8 cellular contexts compared by ENCODE assay signal in the genomic region with DNA sequence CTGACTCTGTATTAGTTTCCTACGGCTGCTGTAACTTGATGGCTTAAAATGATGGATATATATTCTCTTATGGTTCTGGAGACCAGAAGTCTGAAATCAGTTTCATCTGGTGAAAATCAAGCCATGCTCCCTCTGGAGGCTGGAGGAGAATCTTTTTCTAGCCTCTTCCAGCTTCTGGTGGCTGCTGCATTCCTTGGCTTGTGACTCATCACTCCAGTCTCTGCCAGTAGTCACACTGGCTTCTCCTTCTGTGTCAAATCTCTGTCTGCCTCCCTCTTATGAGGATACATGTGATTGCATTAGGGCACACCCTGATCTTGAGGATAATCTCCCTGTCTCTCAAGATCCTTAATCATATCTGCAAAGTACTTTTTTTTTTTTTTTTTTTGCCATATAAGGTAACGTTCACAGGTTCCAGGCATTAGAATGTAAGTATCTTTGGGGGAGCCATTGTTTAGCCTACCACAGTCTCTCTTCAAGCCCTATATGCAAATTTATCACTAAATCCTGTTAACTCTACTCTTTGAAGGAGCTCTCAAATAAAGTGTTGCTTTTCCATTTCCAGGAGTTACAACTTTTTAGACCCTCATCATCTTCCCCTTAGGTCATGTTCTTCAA. TPM values are rescaled to one million over a fixed set of nuclear protein-coding genes. Genes with fewer than 3 reads are reported as not detected.
DNase-seq lines count a peak whose midpoint lies in the region; ATAC-seq, FAIRE-seq and TF ChIP-seq lines count a peak whose summit lies in the region.
"Had no signal": no experiment of that assay in that cellular context is flagged by ENCODE, and none has a peak within 500 bp of the region (broad histone marks: within the 10 kb centered on the region; RNA-seq: fewer than 3 reads in every experiment).

No MANE protein-coding gene starts in this region.

- H3K4me1 ChIP-seq in HCT116 (ENCODE audit: control insufficient read depth in 1 of 2, insufficient read depth in 2 of 2, low read length in 2 of 2) (peaks cover 5 to 13% of the 10 kb centered on the region in 2 experiments), PC-9 (replicated peaks; ENCODE audit: insufficient read depth) (peaks cover 22% of the 10 kb centered on the region), fibroblast of lung (ENCODE audit: control insufficient read depth, extremely low read depth, insufficient read depth, low read length) (peaks cover 3% of the 10 kb centered on the region), small intestine (ENCODE audit: control insufficient read depth in 2 of 2, insufficient read depth in 1 of 2, low read depth in 1 of 2, low read length in 1 of 2) (peaks cover 0 to 2% of the 10 kb centered on the region in 2 donors), transverse colon (no peaks in the 10 kb centered on the region)
- H3K4me1 ChIP-seq: body of pancreas had no signal

- no peaks in the 10 kb centered on the region for H3K27me3 Mint-ChIP-seq in activated T-helper 1 cell treated with anti-CD3 and anti-CD28 coated beads, Interleukin-12 subunit alpha, Interleukin-12 subunit beta, Interleukin-2, Interleukin-4 antibody, amounts not matched to agents 30 ng/mL and 10 ng/mL and 1 ng/mL, durations not matched to agents 14 hours and 24 hours and 36 hours (ENCODE audit: insufficient read depth)

- WGBS in small intestine, 3 donors, result 90 to 95% (median 92%) methylated on average over 2 of the region's 2 CpGs
- WGBS in transverse colon (ENCODE audit: low coverage in 1 of 2), 2 donors, result 78 to 90% methylated on average over 2 of the region's 2 CpGs

- H3K4me1 Mint-ChIP-seq in activated T-helper 1 cell treated with anti-CD3 and anti-CD28 coated beads, Interleukin-12 subunit alpha, Interleukin-12 subunit beta, Interleukin-2, Interleukin-4 antibody, amounts not matched to agents 30 ng/mL and 10 ng/mL and 1 ng/mL, durations not matched to agents 14 hours and 24 hours and 36 hours (ENCODE audit: low read depth), result no peaks in the 10 kb centered on the region

- H4K20me1 ChIP-seq in HCT116 (ENCODE audit: insufficient read depth), result no peaks in the 10 kb centered on the region
- no peaks in the 10 kb centered on the region for H4K20me1 ChIP-seq in PC-9 (ENCODE audit: insufficient read depth)
- no peaks in the 10 kb centered on the region for H4K20me1 ChIP-seq in fibroblast of lung (ENCODE audit: control insufficient read depth, extremely low read depth, insufficient read depth, low read length)

- H3K36me3 Mint-ChIP-seq in activated T-helper 1 cell treated with anti-CD3 and anti-CD28 coated beads, Interleukin-12 subunit alpha, Interleukin-12 subunit beta, Interleukin-2, Interleukin-4 antibody, amounts not matched to agents 30 ng/mL and 10 ng/mL and 1 ng/mL, durations not matched to agents 14 hours and 24 hours and 36 hours (ENCODE audit: low read depth), result peaks cover 2% of the 10 kb centered on the region

- CTCF ChIA-PET in HCT116 (lab: Charles Lee) (interaction anchor here (0.7 to 1.2 kb wide), 4 partner anchors 19 to 490 kb away, joined by 3 to 4 read pairs (median 3); no protein-coding TSS in a partner anchor), PC-9 (lab: Charles Lee) (interaction anchor here (0.6 kb wide), 2 partner anchors 9 to 13 kb away, joined by 3 to 5 read pairs; no protein-coding TSS in a partner anchor)

- BruUV-seq in HCT116 (replicated peaks; lab: Mats Ljungman, UMichigan) (no TSS peak), PC-9 (replicated peaks; lab: Mats Ljungman, UMichigan) (no TSS peak)

- intact Hi-C loops in HCT116 (cut with micrococcal nuclease) (no loop called here), PC-9 (cut with micrococcal nuclease; ENCODE audit: unreplicated experiment) (loop anchor here (2.0 to 5.0 kb wide), 2 partner anchors 62 to 95 kb away; no protein-coding TSS in a partner anchor), transverse colon (cut with DNase I; ENCODE audit: low total_unique reads) (no loop called here)
- intact Hi-C loops in activated T-helper 1 cell treated with anti-CD3 and anti-CD28 coated beads, Interleukin-12 subunit alpha, Interleukin-12 subunit beta, Interleukin-2, Interleukin-4 antibody, amounts not matched to agents 30 ng/mL and 10 ng/mL and 1 ng/mL, durations not matched to agents 14 hours and 24 hours and 36 hours (cut with micrococcal nuclease), result no loop called here

- no peak overlapping the region for H3K4me3 Mint-ChIP-seq in activated T-helper 1 cell treated with anti-CD3 and anti-CD28 coated beads, Interleukin-12 subunit alpha, Interleukin-12 subunit beta, Interleukin-2, Interleukin-4 antibody, amounts not matched to agents 30 ng/mL and 10 ng/mL and 1 ng/mL, durations not matched to agents 14 hours and 24 hours and 36 hours

- POLR2A ChIA-PET in HCT116 (lab: Charles Lee) (interaction anchor here (0.8 kb wide), 1 partner anchor 287 kb away, joined by 3 read pairs; a partner anchor contains a TSS), PC-9 (lab: Charles Lee; ENCODE audit: unreplicated experiment) (interaction anchor here (0.6 kb wide), 1 partner anchor 93 kb away, joined by 3 read pairs; no protein-coding TSS in a partner anchor)

- H3F3A ChIP-seq in PC-9 (ENCODE audit: insufficient read depth, low read depth), result peaks cover 26% of the 10 kb centered on the region

- H3K4me3 ChIP-seq in HCT116 (replicated peaks in 1 of 2; ENCODE audit: low read depth in 1 of 2, low read length in 2 of 2), result no peak overlapping the region
- no peak overlapping the region for H3K4me3 ChIP-seq in PC-9
- H3K4me3 ChIP-seq in fibroblast of lung (replicated peaks in 1 of 4; ENCODE audit: control extremely low read depth in 1 of 4, insufficient read depth in 1 of 4, low read depth in 3 of 4, low read length in 4 of 4), result no peak overlapping the region
- no peak overlapping the region for H3K4me3 ChIP-seq in small intestine (ENCODE audit: low read depth in 1 of 2, low read length in 2 of 2)
- H3K4me3 ChIP-seq in transverse colon, result no peak overlapping the region
- H3K4me3 ChIP-seq: body of pancreas had no signal

- TF ChIP-seq POLR2A in HCT116 (IDR thresholded peaks at IDR 0.05; ENCODE audit: borderline replicate concordance, extremely low read depth, insufficient read depth, insufficient read length), result no peak
- TF ChIP-seq POLR2A in transverse colon (IDR thresholded peaks at IDR 0.05), result no peak

- H2AFZ ChIP-seq in HCT116 (ENCODE audit: low read depth, low read length, poor library complexity, severe bottlenecking) (no peak overlapping the region), PC-9 (no peak overlapping the region), fibroblast of lung (ENCODE audit: low read length) (no peak overlapping the region)

- no peak overlapping the region for H3K27ac Mint-ChIP-seq in activated T-helper 1 cell treated with anti-CD3 and anti-CD28 coated beads, Interleukin-12 subunit alpha, Interleukin-12 subunit beta, Interleukin-2, Interleukin-4 antibody, amounts not matched to agents 30 ng/mL and 10 ng/mL and 1 ng/mL, durations not matched to agents 14 hours and 24 hours and 36 hours

- no peaks in the 10 kb centered on the region for H3K27me3 ChIP-seq in HCT116 (ENCODE audit: insufficient read depth, low read length)
- no peaks in the 10 kb centered on the region for H3K27me3 ChIP-seq in PC-9 (ENCODE audit: insufficient read depth, low read depth)
- H3K27me3 ChIP-seq in fibroblast of lung (ENCODE audit: control insufficient read depth, insufficient read depth, low read length), result no peaks in the 10 kb centered on the region
- H3K27me3 ChIP-seq in small intestine (ENCODE audit: control insufficient read depth in 2 of 2, insufficient read depth in 2 of 2, low read length in 2 of 2), result no peaks in the 10 kb centered on the region
- no peaks in the 10 kb centered on the region for H3K27me3 ChIP-seq in transverse colon
- H3K27me3 ChIP-seq: body of pancreas had no signal

- no peak for FAIRE-seq in small intestine (lab: Jason Lieb, UNC)

- RAD21 ChIA-PET in HCT116 (lab: Charles Lee; ENCODE audit: low non-redundant PET in 1 of 2, low total read pairs in 2 of 2, uncharacterized antibody in 2 of 2, unreplicated experiment in 2 of 2), result interaction anchor here in 1 of 2 experiments (0.6 kb wide), 1 partner anchor 52 kb away, joined by 5 read pairs; a partner anchor contains a TSS

- peak; percentile 85 for DNase-seq in HCT116 (ENCODE audit: low read depth, low spot score)
- DNase-seq in PC-9, result peak; percentile 66 to 93
- peak; percentile 94 to 95 for DNase-seq in fibroblast of lung (ENCODE audit: low read depth in 2 of 2)
- peak; percentile 71 for DNase-seq in small intestine
- DNase-seq in activated T-helper 1 cell treated with anti-CD3 and anti-CD28 coated beads, Interleukin-12 subunit alpha, Interleukin-12 subunit beta, Interleukin-2, Interleukin-4 antibody, amounts not matched to agents 30 ng/mL and 10 ng/mL and 1 ng/mL, durations not matched to agents 14 hours and 24 hours and 36 hours (ENCODE audit: low spot score), result no peak
- no peak for DNase-seq in transverse colon

- no peaks in the 10 kb centered on the region for H3K9me2 ChIP-seq in HCT116 (ENCODE audit: insufficient read depth)
- H3K9me2 ChIP-seq in PC-9 (ENCODE audit: insufficient read depth), result no peaks in the 10 kb centered on the region

- ATAC-seq in HCT116 (peak; percentile 100), GM18907 (IDR thresholded peaks at IDR 0.05; ENCODE audit: unreplicated experiment) (no peak)
- ATAC-seq: body of pancreas had no signal

- H3K36me3 ChIP-seq in HCT116 (ENCODE audit: control insufficient read depth in 1 of 2, insufficient read depth in 2 of 2, low read length in 2 of 2), result no peaks in the 10 kb centered on the region
- H3K36me3 ChIP-seq in PC-9 (ENCODE audit: low read depth), result peaks cover 12% of the 10 kb centered on the region
- no peaks in the 10 kb centered on the region for H3K36me3 ChIP-seq in fibroblast of lung (ENCODE audit: control insufficient read depth, insufficient read depth, low read length)
- peaks cover 0 to 3% of the 10 kb centered on the region in 2 donors for H3K36me3 ChIP-seq in small intestine (ENCODE audit: control insufficient read depth in 2 of 2, insufficient read depth in 2 of 2, low read length in 2 of 2)
- H3K36me3 ChIP-seq in transverse colon, result peaks cover 0 to 3% (median 0%) of the 10 kb centered on the region in 4 donors

- no peak for TF ChIP-seq EP300 in transverse colon (IDR thresholded peaks at IDR 0.05; ENCODE audit: low read depth)

- H3K9ac ChIP-seq in HCT116 (ENCODE audit: low read length) (no peak overlapping the region), fibroblast of lung (ENCODE audit: insufficient read depth, low read length) (no peak overlapping the region)

- no peaks in the 10 kb centered on the region for H3K9me3 Mint-ChIP-seq in activated T-helper 1 cell treated with anti-CD3 and anti-CD28 coated beads, Interleukin-12 subunit alpha, Interleukin-12 subunit beta, Interleukin-2, Interleukin-4 antibody, amounts not matched to agents 30 ng/mL and 10 ng/mL and 1 ng/mL, durations not matched to agents 14 hours and 24 hours and 36 hours

- in situ Hi-C loops in transverse colon (cut with MboI; ENCODE audit: low pct_ligation_motif_present in 1 of 4, low pct_unique_long_range_greater_than_20kb in 1 of 4, low sequenced_read_pairs in 3 of 4), result no loop called here

- H3K79me2 ChIP-seq in HCT116 (ENCODE audit: insufficient read depth, low read length) (no peaks in the 10 kb centered on the region), PC-9 (ENCODE audit: low read depth) (no peaks in the 10 kb centered on the region), fibroblast of lung (ENCODE audit: control insufficient read depth, insufficient read depth, low read length) (no peaks in the 10 kb centered on the region)

- peak; percentile 56 for TF ChIP-seq RAD21 in HCT116 (IDR thresholded peaks at IDR 0.05; ENCODE audit: low read depth)

- H3K27ac ChIP-seq in HCT116 (ENCODE audit: low read depth, low read length) (peak overlapping the region; percentile 14; the same call in 1 of the 2 replicates), PC-9 (0 out of 2 replicates have a peak overlapping the region, but pooled peaks have one; percentile 21), fibroblast of lung (ENCODE audit: insufficient read depth, low read length) (no peak overlapping the region), small intestine (ENCODE audit: low read depth in 1 of 2, low read length in 1 of 2) (no peak overlapping the region), transverse colon (no peak overlapping the region)
- H3K27ac ChIP-seq: body of pancreas had no signal

- TF ChIP-seq CTCF in HCT116 (IDR thresholded peaks at IDR 0.05 in 2 of 3, conservative IDR thresholded peaks at IDR 0.05 in 1 of 3; ENCODE audit: borderline replicate concordance in 1 of 3, insufficient read depth in 1 of 3, low read depth in 2 of 3, low read length in 2 of 3) (peak; percentile 42 to 65 (median 63); a peak in 5 of 6 replicates), PC-9 (conservative IDR thresholded peaks at IDR 0.05) (peak; percentile 64), fibroblast of lung (conservative IDR thresholded peaks at IDR 0.05 in 1 of 2, IDR thresholded peaks at IDR 0.05 in 1 of 2; ENCODE audit: low read depth in 1 of 2, low read length in 2 of 2) (peak; percentile 64 to 80), transverse colon (IDR thresholded peaks at IDR 0.05) (peak in 2 of 5 experiments; percentile 10 to 33)

- H3K9me3 ChIP-seq in HCT116 (ENCODE audit: control insufficient read depth in 1 of 2, insufficient read depth in 1 of 2, low read depth in 1 of 2, low read length in 2 of 2) (no peaks in the 10 kb centered on the region), PC-9 (ENCODE audit: insufficient read depth, low read depth) (no peaks in the 10 kb centered on the region), fibroblast of lung (ENCODE audit: control insufficient read depth, insufficient read depth, low read depth, low read length) (no peaks in the 10 kb centered on the region), small intestine (ENCODE audit: control insufficient read depth, low read depth) (no peaks in the 10 kb centered on the region), transverse colon (no peaks in the 10 kb centered on the region)
- H3K9me3 ChIP-seq: body of pancreas had no signal

- H3K4me2 ChIP-seq in HCT116 (ENCODE audit: low read length) (peak overlapping the region; percentile 49), PC-9 (peak overlapping the region; percentile 18; the same call in 1 of the 2 replicates), fibroblast of lung (ENCODE audit: extremely low read depth, insufficient read depth, low read length) (no peak overlapping the region)

RNA-seq across cellular contexts. Expression of a gene that starts 17.8 kb away (rescaled TPM):
- 14.6 TPM for total RNA-seq in HCT116 (2021; ENCODE audit: unreplicated experiment)
- 1.9 and 3.3 TPM in 2 replicates for polyA plus RNA-seq in HCT116 (2012)
- 23.0 and 25.5 TPM in 2 replicates for total RNA-seq in PC-9 (2021)
- 5.3 and 8.2 TPM in 2 replicates for total RNA-seq in fibroblast of lung
- polyA plus RNA-seq in fibroblast of lung, result 9.0 and 11.3 TPM in 2 replicates
- 8.8 and 9.0 TPM in 2 replicates for polyA plus RNA-seq in fibroblast of lung (2012)
- 0.44 and 1.2 TPM in 2 replicates for polyA minus RNA-seq in fibroblast of lung (ENCODE audit: low replicate concordance)
- polyA plus RNA-seq in small intestine, result 1 to 10 TPM in 2 of 3 donors, under 1 TPM in 1; 0.54 to 3.4 (median 2.6) TPM
- total RNA-seq in activated T-helper 1 cell treated with anti-CD3 and anti-CD28 coated beads, Interleukin-12 subunit alpha, Interleukin-12 subunit beta, Interleukin-2, Interleukin-4 antibody, amounts not matched to agents 30 ng/mL and 10 ng/mL and 1 ng/mL, durations not matched to agents 14 hours and 24 hours and 36 hours, result 5.3 and 8.5 TPM in 2 replicates
- total RNA-seq in transverse colon, result 1 to 10 TPM in 3 of 4 donors, under 1 TPM in 1; 0.80 to 6.3 (median 2.9) TPM

RNA-seq across cellular contexts. Expression of a gene that starts 50.2 kb away (rescaled TPM):
- not detected for total RNA-seq in HCT116 (2021; ENCODE audit: unreplicated experiment)
- polyA plus RNA-seq in HCT116 (2012), result not detected in 2 replicates
- not detected in 2 replicates for total RNA-seq in PC-9 (2021)
- total RNA-seq in fibroblast of lung, result not detected in 2 replicates
- not detected in 2 replicates for polyA plus RNA-seq in fibroblast of lung
- not detected in 2 replicates for polyA plus RNA-seq in fibroblast of lung (2012)
- polyA minus RNA-seq in fibroblast of lung (ENCODE audit: low replicate concordance), result not detected in 2 replicates
- under 1 TPM in 1 of 3 donors, not detected in 2; 0.54 TPM for polyA plus RNA-seq in small intestine
- not detected in 2 replicates for total RNA-seq in activated T-helper 1 cell treated with anti-CD3 and anti-CD28 coated beads, Interleukin-12 subunit alpha, Interleukin-12 subunit beta, Interleukin-2, Interleukin-4 antibody, amounts not matched to agents 30 ng/mL and 10 ng/mL and 1 ng/mL, durations not matched to agents 14 hours and 24 hours and 36 hours
- not detected for total RNA-seq in transverse colon
- total RNA-seq: body of pancreas had no signal

RNA-seq across cellular contexts. Expression of a gene that starts 51.6 kb away (rescaled TPM):
- 24.6 TPM for total RNA-seq in HCT116 (2021; ENCODE audit: unreplicated experiment)
- polyA plus RNA-seq in HCT116 (2012), result 18.1 and 22.0 TPM in 2 replicates
- total RNA-seq in PC-9 (2021), result 13.6 and 16.8 TPM in 2 replicates
- 11.6 and 19.5 TPM in 2 replicates for total RNA-seq in fibroblast of lung
- 44.5 and 46.8 TPM in 2 replicates for polyA plus RNA-seq in fibroblast of lung
- polyA plus RNA-seq in fibroblast of lung (2012), result 57.0 and 66.6 TPM in 2 replicates
- 11.5 and 12.8 TPM in 2 replicates for polyA minus RNA-seq in fibroblast of lung (ENCODE audit: low replicate concordance)
- 10 to 100 TPM; 10.8 to 23.5 (median 17.0) TPM for polyA plus RNA-seq in small intestine
- 29.7 and 30.6 TPM in 2 replicates for total RNA-seq in activated T-helper 1 cell treated with anti-CD3 and anti-CD28 coated beads, Interleukin-12 subunit alpha, Interleukin-12 subunit beta, Interleukin-2, Interleukin-4 antibody, amounts not matched to agents 30 ng/mL and 10 ng/mL and 1 ng/mL, durations not matched to agents 14 hours and 24 hours and 36 hours
- 10 to 100 TPM; 12.7 to 22.1 (median 12.7) TPM for total RNA-seq in transverse colon

Comparison
In these comparisons a context has a peak if more than half of its experiments do, and no peak if none do; other contexts are left out.
1. DNase-seq: peak in HCT116 (single experiment), PC-9 (2 of 2), fibroblast of lung (2 of 2) and small intestine (single experiment); none in activated T-helper 1 cell treated with anti-CD3 and anti-CD28 coated beads, Interleukin-12 subunit alpha, Interleukin-12 subunit beta, Interleukin-2, Interleukin-4 antibody, amounts not matched to agents 30 ng/mL and 10 ng/mL and 1 ng/mL, durations not matched to agents 14 hours and 24 hours and 36 hours (single experiment) and transverse colon (single experiment).
2. H3K27ac ChIP-seq: peak in HCT116 (single experiment) and PC-9 (single experiment); none in fibroblast of lung (single experiment), small intestine (0 of 2) and transverse colon (0 of 4).